Comparison of ENCODE assay signal across 9 cellular contexts in genomic region chr7:5354460-5355279, GRCh38.
DNase-seq lines count a peak whose midpoint lies in the region; ATAC-seq, FAIRE-seq and TF ChIP-seq lines count a peak whose summit lies in the region.
"Had no signal": no experiment of that assay in that cellular context is flagged by ENCODE, and none has a peak within 500 bp of the region (broad histone marks: within the 10 kb centered on the region; RNA-seq: fewer than 3 reads in every experiment).

No MANE protein-coding gene starts in this region.

- H3K36me3 ChIP-seq in SJCRH30: peaks cover 38% of the 10 kb centered on the region
- H3K36me3 ChIP-seq in gastroesophageal sphincter: peaks cover 0 to 85% of the 10 kb centered on the region in 2 donors
- peaks cover 6 to 66% (median 18%) of the 10 kb centered on the region in 3 donors for H3K36me3 ChIP-seq in pancreas

- no peak for FAIRE-seq in pancreas (lab: Jason Lieb, UNC)

- no peak overlapping the region for H3K4me3 ChIP-seq in SJCRH30
- H3K4me3 ChIP-seq in gastroesophageal sphincter: peak overlapping the region in 1 of 2 donors; percentile 9
- H3K4me3 ChIP-seq in pancreas: no peak overlapping the region

- 0 to 33% methylated on average over 1 to 13 of the region's 18 CpGs for WGBS in gastroesophageal sphincter (ENCODE audit: low coverage in 1 of 2), 2 donors
- 13 to 36% methylated on average over 18 of the region's 18 CpGs for WGBS in pancreas, 2 donors

- TF ChIP-seq CTCF in gastroesophageal sphincter (IDR thresholded peaks at IDR 0.05) (no peak), pancreas (IDR thresholded peaks at IDR 0.05) (no peak)

- H3K27me3 ChIP-seq in SJCRH30 (no peaks in the 10 kb centered on the region), gastroesophageal sphincter (no peaks in the 10 kb centered on the region), pancreas (no peaks in the 10 kb centered on the region)

- no peaks in the 10 kb centered on the region for H3K4me1 ChIP-seq in SJCRH30
- H3K4me1 ChIP-seq in gastroesophageal sphincter: peaks cover 0 to 100% (median 35%) of the 10 kb centered on the region in 3 donors
- H3K4me1 ChIP-seq in pancreas: peaks cover 0 to 6% (median 3%) of the 10 kb centered on the region in 3 donors

- DNase-seq in ELF-1 (ENCODE audit: low read depth, low spot score) (peak; percentile 94), SJCRH30 (peak; percentile 52 to 65), pancreas (peak; percentile 56 to 75 (median 65)), T-helper 2 cell (no peak), ACHN (no peak), T1000 (lab: John Stamatoyannopoulos, UW) (no peak)
- no peak for DNase-seq in activated CD4-positive, alpha-beta T cell treated with anti-CD3 and anti-CD28 coated beads, Interleukin-2, amount 50 U/mL, for 48 hours
- DNase-seq: NCI-H774 had no signal

- in situ Hi-C loops in ACHN (cut with HindIII; ENCODE audit: low pct_ligation_motif_present, low pct_unique_long_range_greater_than_20kb, low sequenced_read_pairs): no loop called here

- H3K9me3 ChIP-seq in SJCRH30 (replicated peaks) (no peaks in the 10 kb centered on the region), gastroesophageal sphincter (no peaks in the 10 kb centered on the region), pancreas (no peaks in the 10 kb centered on the region)

- no peak for TF ChIP-seq EP300 in gastroesophageal sphincter (IDR thresholded peaks at IDR 0.05)

- intact Hi-C loops in pancreas (cut with DNase I): no loop called here

- ATAC-seq in gastroesophageal sphincter (peak; percentile 67), pancreas (peak; percentile 79 to 96 (median 88))

- no peak overlapping the region for H3K27ac ChIP-seq in SJCRH30
- peak overlapping the region in 3 of 4 donors; percentile 57 to 68 (median 66) for H3K27ac ChIP-seq in gastroesophageal sphincter
- peak overlapping the region in 3 of 4 donors; percentile 5 to 48 (median 29) for H3K27ac ChIP-seq in pancreas

- TF ChIP-seq POLR2A in gastroesophageal sphincter (IDR thresholded peaks at IDR 0.05): no peak

Comparison
In these comparisons a context has a peak if more than half of its experiments do, and no peak if none do; other contexts are left out.
1. DNase-seq: peak in ELF-1 (single experiment), SJCRH30 (2 of 2) and pancreas (6 of 6); none in T-helper 2 cell (0 of 5), ACHN (single experiment), activated CD4-positive, alpha-beta T cell treated with anti-CD3 and anti-CD28 coated beads, Interleukin-2, amount 50 U/mL, for 48 hours (0 of 2) and T1000 (single experiment).